ENCODE assay signal across 9 cellular contexts in the genomic region with DNA sequence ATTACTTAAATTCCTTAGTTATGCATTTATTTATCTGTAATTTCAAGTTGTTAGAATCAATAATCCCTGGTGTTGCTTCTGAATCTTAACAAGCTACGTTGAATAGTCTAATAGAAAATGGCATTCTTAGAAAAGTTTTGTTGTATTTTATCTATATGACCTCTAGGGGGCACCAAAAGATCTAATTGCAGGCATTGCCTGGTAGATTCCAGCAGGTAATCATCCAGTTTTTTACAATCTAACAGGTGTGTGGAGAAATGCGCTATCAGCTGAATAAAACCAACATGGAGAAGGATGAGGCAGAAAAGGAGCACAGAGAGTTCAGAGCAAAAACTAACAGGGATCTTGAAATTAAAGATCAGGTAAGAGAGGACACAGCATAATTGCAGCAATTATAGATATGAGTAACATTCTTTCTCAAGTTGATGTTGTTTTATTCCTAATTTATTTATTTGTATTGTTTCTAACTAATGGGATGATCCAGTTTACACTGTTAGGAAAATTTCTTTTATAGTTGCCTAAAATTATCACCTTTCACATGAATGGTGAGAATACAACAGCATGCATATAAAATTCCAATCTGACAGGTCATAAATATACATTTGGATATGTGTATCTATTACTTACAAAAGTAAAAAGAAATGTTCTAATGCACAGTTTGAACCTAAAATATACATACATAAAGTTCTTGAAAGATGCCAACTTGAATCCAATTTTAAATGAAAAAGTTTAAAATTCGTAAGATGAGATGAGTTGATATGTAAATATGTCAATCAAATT.
A peak's percentile ranks its signal among the peaks of the same experiment; 100 is the strongest.
DNase-seq lines count a peak whose midpoint lies in the region; ATAC-seq, FAIRE-seq and TF ChIP-seq lines count a peak whose summit lies in the region.
"Had no signal": no experiment of that assay in that cellular context is flagged by ENCODE, and none has a peak within 500 bp of the region (broad histone marks: within the 10 kb centered on the region; RNA-seq: fewer than 3 reads in every experiment).

No MANE protein-coding gene starts in this region.

- CTCF ChIA-PET in HepG2 (lab: Yijun Ruan, JAX; ENCODE audit: low intra/inter-chr PET ratio, low total read pairs): interaction anchor here (0.7 to 3.7 kb wide), 4 partner anchors 65 to 955 kb away, joined by 3 to 33 read pairs (median 8); no protein-coding TSS in a partner anchor

- WGBS in HepG2 (ENCODE audit: low lambda C conversion rate): 80% methylated on average over 3 of the region's 3 CpGs

- H3K4me1 ChIP-seq in HepG2 (ENCODE audit: insufficient read depth, low read length): no peaks in the 10 kb centered on the region

- no peaks in the 10 kb centered on the region for H3K36me3 Mint-ChIP-seq in natural killer cell
- H3K36me3 Mint-ChIP-seq in natural killer cell treated with Interleukin-12 subunit alpha and Interleukin-12 subunit beta and Interleukin-15 and Interleukin-18, amount 100 ng/mL, for 72 hours: no peaks in the 10 kb centered on the region

- BruUV-seq in HepG2 (replicated peaks; lab: Mats Ljungman, UMichigan): no TSS peak

- H3K27me3 ChIP-seq in brain microvascular endothelial cell (replicated peaks) (no peaks in the 10 kb centered on the region), HepG2 (ENCODE audit: control insufficient read depth in 1 of 2, insufficient read depth in 2 of 2, low read length in 2 of 2) (no peaks in the 10 kb centered on the region; a peak in 1 of 5 replicates)

- H3K27ac ChIP-seq in brain microvascular endothelial cell (no peak overlapping the region), HepG2 (ENCODE audit: extremely low read length, insufficient read depth, low read length) (no peak overlapping the region)

- FAIRE-seq in HepG2 (lab: Jason Lieb, UNC): no peak

- POLR2A ChIA-PET in HepG2 (lab: Yijun Ruan, JAX): no interaction called here

- H3K4me3 Mint-ChIP-seq in natural killer cell: no peak overlapping the region
- no peak overlapping the region for H3K4me3 Mint-ChIP-seq in natural killer cell treated with Interleukin-12 subunit alpha and Interleukin-12 subunit beta and Interleukin-15 and Interleukin-18, amount 100 ng/mL, for 72 hours
- H3K4me3 Mint-ChIP-seq: activated naive CD4-positive, alpha-beta T cell treated with anti-CD3 and anti-CD28 coated beads, Interleukin-2, amount 50 U/mL, for 24 hours had no signal

- H3K27ac Mint-ChIP-seq in natural killer cell: no peak overlapping the region
- H3K27ac Mint-ChIP-seq in natural killer cell treated with Interleukin-12 subunit alpha and Interleukin-12 subunit beta and Interleukin-15 and Interleukin-18, amount 100 ng/mL, for 72 hours: no peak overlapping the region
- H3K27ac Mint-ChIP-seq: activated naive CD4-positive, alpha-beta T cell treated with anti-CD3 and anti-CD28 coated beads, Interleukin-2, amount 50 U/mL, for 24 hours had no signal

- TF ChIP-seq EP300 in HepG2 (IDR thresholded peaks at IDR 0.05; ENCODE audit: low read depth in 2 of 2, low read length in 2 of 2) (no peak), HepG2 (CRISPR knock-in tag; IDR thresholded peaks at IDR 0.05; ENCODE audit: borderline replicate concordance) (no peak)

- ATAC-seq in natural killer cell (peak in 2 of 3 donors; percentile 57 to 67), HG03571 (IDR thresholded peaks at IDR 0.05; ENCODE audit: unreplicated experiment) (peak; percentile 61), HepG2 (peak; percentile 46; the same call in 2 of the 3 replicates), GM18520 (IDR thresholded peaks at IDR 0.05; ENCODE audit: unreplicated experiment) (no peak)
- no peak for ATAC-seq in natural killer cell treated with Interleukin-12 subunit alpha and Interleukin-12 subunit beta and Interleukin-15 and Interleukin-18, amount 100 ng/mL, for 72 hours

- no peak for TF ChIP-seq POLR2A in HepG2 (IDR thresholded peaks at IDR 0.05; ENCODE audit: insufficient read depth in 1 of 2, low read depth in 2 of 2, low read length in 2 of 2)

- H3K36me3 ChIP-seq in brain microvascular endothelial cell (replicated peaks) (peaks cover 15% of the 10 kb centered on the region), HepG2 (replicated peaks in 1 of 2; ENCODE audit: control insufficient read depth in 1 of 2, insufficient read depth in 2 of 2, low read length in 2 of 2) (no peaks in the 10 kb centered on the region)

- H3K4me3 ChIP-seq in brain microvascular endothelial cell (ENCODE audit: low read depth, low read length) (no peak overlapping the region), HepG2 (replicated peaks in 1 of 3; ENCODE audit: insufficient read depth in 1 of 3, low read depth in 2 of 3, low read length in 3 of 3) (no peak overlapping the region)

- H3K9ac ChIP-seq in HepG2 (ENCODE audit: insufficient read depth, low read depth, low read length): no peak overlapping the region

- H3K79me2 ChIP-seq in HepG2 (ENCODE audit: insufficient read depth, low read length): no peaks in the 10 kb centered on the region

- no peaks in the 10 kb centered on the region for H3K27me3 Mint-ChIP-seq in natural killer cell (ENCODE audit: low read depth in 2 of 2)
- no peaks in the 10 kb centered on the region for H3K27me3 Mint-ChIP-seq in natural killer cell treated with Interleukin-12 subunit alpha and Interleukin-12 subunit beta and Interleukin-15 and Interleukin-18, amount 100 ng/mL, for 72 hours
- H3K27me3 Mint-ChIP-seq: activated naive CD4-positive, alpha-beta T cell treated with anti-CD3 and anti-CD28 coated beads, Interleukin-2, amount 50 U/mL, for 24 hours had no signal

- TF ChIP-seq CTCF in natural killer cell (IDR thresholded peaks at IDR 0.05): peak; percentile 95
- TF ChIP-seq CTCF in brain microvascular endothelial cell (IDR thresholded peaks at IDR 0.05; ENCODE audit: low read depth, low read length, missing control alignments): peak; percentile 54
- peak; percentile 73 for TF ChIP-seq CTCF in HepG2 (CRISPR knock-in tag; IDR thresholded peaks at IDR 0.05)

- no peak overlapping the region for H2AFZ ChIP-seq in HepG2 (ENCODE audit: low read length)

- peaks cover 0 to 5% of the 10 kb centered on the region in 2 donors for H3K4me1 Mint-ChIP-seq in natural killer cell
- peaks cover 0 to 5% of the 10 kb centered on the region in 2 donors for H3K4me1 Mint-ChIP-seq in natural killer cell treated with Interleukin-12 subunit alpha and Interleukin-12 subunit beta and Interleukin-15 and Interleukin-18, amount 100 ng/mL, for 72 hours (ENCODE audit: low read depth in 2 of 2)

- intact Hi-C loops in natural killer cell (cut with micrococcal nuclease): loop anchor here (1.0 kb wide), 4 partner anchors 404 to 955 kb away; no protein-coding TSS in a partner anchor
- intact Hi-C loops in HepG2 (cut with micrococcal nuclease; ENCODE audit: unreplicated experiment): loop anchor here (1.0 to 10.0 kb wide), 4 partner anchors 65 to 929 kb away; no protein-coding TSS in a partner anchor

- in situ Hi-C loops in brain microvascular endothelial cell (cut with HindIII; ENCODE audit: low pct_ligation_motif_present, low sequenced_read_pairs) (no loop called here), HepG2 (cut with HindIII; ENCODE audit: extremely low pct_ligation_motif_present, low pct_unique_long_range_greater_than_20kb) (loop anchor here (5.0 to 25.0 kb wide), 3 partner anchors 401 to 928 kb away; no protein-coding TSS in a partner anchor)

- no peaks in the 10 kb centered on the region for H3K9me3 Mint-ChIP-seq in natural killer cell
- no peaks in the 10 kb centered on the region for H3K9me3 Mint-ChIP-seq in natural killer cell treated with Interleukin-12 subunit alpha and Interleukin-12 subunit beta and Interleukin-15 and Interleukin-18, amount 100 ng/mL, for 72 hours
- H3K9me3 Mint-ChIP-seq: activated naive CD4-positive, alpha-beta T cell treated with anti-CD3 and anti-CD28 coated beads, Interleukin-2, amount 50 U/mL, for 24 hours had no signal

- TF ChIP-seq RAD21 in HepG2 (CRISPR knock-in tag; IDR thresholded peaks at IDR 0.05): peak; percentile 51; the same call in 1 of the 2 replicates

- H3K4me2 ChIP-seq in HepG2 (ENCODE audit: low read depth, low read length): no peak overlapping the region

- H3K9me3 ChIP-seq in HepG2 (ENCODE audit: low read length): no peaks in the 10 kb centered on the region

- no peak for DNase-seq in natural killer cell
- no peak for DNase-seq in natural killer cell treated with Interleukin-12 subunit alpha and Interleukin-12 subunit beta and Interleukin-15 and Interleukin-18, amount 100 ng/mL, for 72 hours (ENCODE audit: low spot score)
- DNase-seq in NCI-H524 treated with DMSO at 0.1 percent for 48 hours (lab: John Stamatoyannopoulos, UW): peak; percentile 48
- no peak for DNase-seq in brain microvascular endothelial cell
- DNase-seq in HepG2 (ENCODE audit: low spot score): peak; percentile 43
- DNase-seq in GOT3 (lab: John Stamatoyannopoulos, UW): no peak

- H4K20me1 ChIP-seq in HepG2 (ENCODE audit: insufficient read depth, low read length): no peaks in the 10 kb centered on the region

TF ChIP-seq in HepG2, 621 proteins besides CTCF, POLR2A, EP300 and RAD21:
- TF ChIP-seq HOXA3 (CRISPR knock-in tag; IDR thresholded peaks at IDR 0.05) (no peak), SMC3 (IDR thresholded peaks at IDR 0.05; ENCODE audit: low read length) (peak; percentile 55), STAG1 (CRISPR knock-in tag; IDR thresholded peaks at IDR 0.05) (peak; percentile 76)
- TF ChIP-seq, protein P1, sequence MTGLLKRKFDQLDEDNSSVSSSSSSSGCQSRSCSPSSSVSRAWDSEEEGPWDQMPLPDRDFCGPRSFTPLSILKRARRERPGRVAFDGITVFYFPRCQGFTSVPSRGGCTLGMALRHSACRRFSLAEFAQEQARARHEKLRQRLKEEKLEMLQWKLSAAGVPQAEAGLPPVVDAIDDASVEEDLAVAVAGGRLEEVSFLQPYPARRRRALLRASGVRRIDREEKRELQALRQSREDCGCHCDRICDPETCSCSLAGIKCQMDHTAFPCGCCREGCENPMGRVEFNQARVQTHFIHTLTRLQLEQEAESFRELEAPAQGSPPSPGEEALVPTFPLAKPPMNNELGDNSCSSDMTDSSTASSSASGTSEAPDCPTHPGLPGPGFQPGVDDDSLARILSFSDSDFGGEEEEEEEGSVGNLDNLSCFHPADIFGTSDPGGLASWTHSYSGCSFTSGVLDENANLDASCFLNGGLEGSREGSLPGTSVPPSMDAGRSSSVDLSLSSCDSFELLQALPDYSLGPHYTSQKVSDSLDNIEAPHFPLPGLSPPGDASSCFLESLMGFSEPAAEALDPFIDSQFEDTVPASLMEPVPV (CRISPR knock-in tag; IDR thresholded peaks at IDR 0.05): no peak
TF ChIP-seq in HepG2: peak in this region for 2.

Comparison
In these comparisons a context has a peak if more than half of its experiments do, and no peak if none do; other contexts are left out.
1. ATAC-seq: peak in natural killer cell (2 of 3), HG03571 (single experiment) and HepG2 (single experiment); none in natural killer cell treated with Interleukin-12 subunit alpha and Interleukin-12 subunit beta and Interleukin-15 and Interleukin-18, amount 100 ng/mL, for 72 hours (0 of 2) and GM18520 (single experiment).
2. DNase-seq: peak in NCI-H524 treated with DMSO at 0.1 percent for 48 hours (single experiment) and HepG2 (single experiment); none in natural killer cell (single experiment), natural killer cell treated with Interleukin-12 subunit alpha and Interleukin-12 subunit beta and Interleukin-15 and Interleukin-18, amount 100 ng/mL, for 72 hours (single experiment), brain microvascular endothelial cell (single experiment) and GOT3 (single experiment).
3. Peak in every context shown above with its lines, with median percentiles within 50 percentile points of each other: CTCF ChIP-seq.